ENCODE assay signal across 24 cellular contexts in the genomic region with DNA sequence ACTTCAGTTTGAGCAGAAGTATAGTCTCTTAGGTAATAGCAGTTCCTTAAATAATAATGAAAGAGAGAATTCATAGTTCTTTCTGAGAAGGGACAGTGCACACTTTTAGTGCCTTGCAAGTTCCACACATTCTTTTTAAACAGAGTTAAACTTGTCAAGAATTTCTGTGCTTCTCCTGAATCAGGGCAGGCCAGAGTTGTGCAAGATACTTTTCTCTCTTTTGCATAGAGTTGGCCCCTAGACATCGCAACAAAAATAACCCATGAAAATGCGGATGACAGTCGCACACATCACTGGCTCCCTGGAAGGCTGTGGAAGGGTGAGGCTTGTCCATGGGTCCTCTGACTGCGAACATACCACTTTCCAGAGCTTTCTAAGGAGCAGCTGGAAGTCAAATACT. TPM values are rescaled to one million over a fixed set of nuclear protein-coding genes. Genes with fewer than 3 reads are reported as not detected.
DNase-seq lines count a peak whose midpoint lies in the region; ATAC-seq, FAIRE-seq and TF ChIP-seq lines count a peak whose summit lies in the region.
"Had no signal": no experiment of that assay in that cellular context is flagged by ENCODE, and none has a peak within 500 bp of the region (broad histone marks: within the 10 kb centered on the region; RNA-seq: fewer than 3 reads in every experiment).

No MANE protein-coding gene starts in this region.

- H2BK5ac ChIP-seq in neuronal stem cell (ENCODE audit: low read length) = no peak overlapping the region

- no peaks in the 10 kb centered on the region for H3K36me3 Mint-ChIP-seq in astrocyte (ENCODE audit: low read depth, unreplicated experiment)
- H3K36me3 Mint-ChIP-seq in activated T-helper 2 cell treated with anti-CD3 and anti-CD28 coated beads, Interferon-gamma antibody, Interleukin-2, Interleukin-4, amounts not matched to agents 10 μg/mL and 5 μg/mL and 100 μg/mL, durations not matched to agents 14 hours and 24 hours and 36 hours (ENCODE audit: low read depth) = no peaks in the 10 kb centered on the region
- H3K36me3 Mint-ChIP-seq: CD4-positive, CD25-positive, alpha-beta regulatory T cell had no signal

- H2BK15ac ChIP-seq in neuronal stem cell (ENCODE audit: low read length) = no peak overlapping the region

- no peak overlapping the region for H3K4ac ChIP-seq in neuronal stem cell (ENCODE audit: low read length)

- H3K4me2 ChIP-seq in GM23248 (ENCODE audit: unreplicated experiment) (no peak overlapping the region), astrocyte (ENCODE audit: low read length) (no peak overlapping the region), neuronal stem cell (ENCODE audit: insufficient read depth, low read length, poor library complexity, severe bottlenecking) (no peak overlapping the region)
- H3K4me2 ChIP-seq: BLaER1 had no signal

- H3K9me3 Mint-ChIP-seq in astrocyte (ENCODE audit: unreplicated experiment) = no peaks in the 10 kb centered on the region
- H3K9me3 Mint-ChIP-seq in activated T-helper 2 cell treated with anti-CD3 and anti-CD28 coated beads, Interferon-gamma antibody, Interleukin-2, Interleukin-4, amounts not matched to agents 10 μg/mL and 5 μg/mL and 100 μg/mL, durations not matched to agents 14 hours and 24 hours and 36 hours = no peaks in the 10 kb centered on the region
- H3K9me3 Mint-ChIP-seq: CD4-positive, CD25-positive, alpha-beta regulatory T cell had no signal

- ATAC-seq in GM21717 (IDR thresholded peaks at IDR 0.05; ENCODE audit: unreplicated experiment) = no peak

- peak overlapping the region; percentile 24; the same call in 1 of the 2 replicates for H3K27ac ChIP-seq in GM23248
- H3K27ac ChIP-seq in astrocyte (ENCODE audit: low read depth, low read length) = no peak overlapping the region
- no peak overlapping the region for H3K27ac ChIP-seq in neuronal stem cell (replicated peaks; ENCODE audit: low read length)
- peak overlapping the region; percentile 90 for H3K27ac ChIP-seq in subcutaneous abdominal adipose tissue (ENCODE audit: low read depth, low read length)
- H3K27ac ChIP-seq: BLaER1, SJSA1 had no signal

- DNase-seq in GM23248 (peak; percentile 50), astrocyte (ENCODE audit: low read depth) (no peak), neuronal stem cell (ENCODE audit: low spot score) (no peak), DMS153 treated with DMSO at 0.1 percent for 48 hours (lab: John Stamatoyannopoulos, UW; ENCODE audit: unreplicated experiment) (no peak)
- no peak for DNase-seq in activated T-helper 2 cell treated with anti-CD3 and anti-CD28 coated beads, Interferon-gamma antibody, Interleukin-2, Interleukin-4, amounts not matched to agents 10 μg/mL and 5 μg/mL and 100 μg/mL, durations not matched to agents 14 hours and 24 hours and 36 hours (ENCODE audit: low spot score)
- DNase-seq: CD4-positive, CD25-positive, alpha-beta regulatory T cell; DMS153; GOT3; HCEC 1CT; NCI-H1092; NCI-H1417 treated with DMSO at 0.1 percent for 48 hours; NCI-H1694 treated with DMSO at 0.1 percent for 48 hours; NCI-H2081; NCI-H2171; NCI-H226; NCI-H510A; NCI-H69; Right ventricle myocardium superior; RPMI8226 had no signal

- H4K20me1 ChIP-seq in GM23248 (ENCODE audit: insufficient read depth) (no peaks in the 10 kb centered on the region), astrocyte (ENCODE audit: insufficient read depth, low read length) (no peaks in the 10 kb centered on the region)
- H4K20me1 ChIP-seq: BLaER1 had no signal

- peak overlapping the region; percentile 82 for H4K8ac ChIP-seq in neuronal stem cell (ENCODE audit: low read depth, low read length)

- H3K4me3 ChIP-seq in GM23248 (no peak overlapping the region), astrocyte (ENCODE audit: insufficient read depth, low read depth, low read length) (no peak overlapping the region), neuronal stem cell (ENCODE audit: low read length in 2 of 2) (no peak overlapping the region), subcutaneous abdominal adipose tissue (ENCODE audit: low read depth in 1 of 5, low read length in 5 of 5) (no peak overlapping the region)
- H3K4me3 ChIP-seq: BLaER1, SJSA1 had no signal

- no peak overlapping the region for H2BK12ac ChIP-seq in neuronal stem cell (ENCODE audit: low read length)

- no peak overlapping the region for H3K23ac ChIP-seq in neuronal stem cell (ENCODE audit: low read depth, low read length, poor library complexity)

- H3K4me1 Mint-ChIP-seq in astrocyte (ENCODE audit: low read depth, unreplicated experiment) = peaks cover 18% of the 10 kb centered on the region
- H3K4me1 Mint-ChIP-seq in activated T-helper 2 cell treated with anti-CD3 and anti-CD28 coated beads, Interferon-gamma antibody, Interleukin-2, Interleukin-4, amounts not matched to agents 10 μg/mL and 5 μg/mL and 100 μg/mL, durations not matched to agents 14 hours and 24 hours and 36 hours (ENCODE audit: low read depth) = no peaks in the 10 kb centered on the region
- H3K4me1 Mint-ChIP-seq: CD4-positive, CD25-positive, alpha-beta regulatory T cell had no signal

- H3K79me2 ChIP-seq in GM23248 (ENCODE audit: insufficient read depth) (peaks cover 51% of the 10 kb centered on the region), astrocyte (ENCODE audit: insufficient read depth, low read length) (no peaks in the 10 kb centered on the region)

- no peak overlapping the region for H2BK120ac ChIP-seq in neuronal stem cell (ENCODE audit: low read depth, low read length)

- WGBS in GM23248 (ENCODE audit: low coverage in 1 of 2, low lambda C conversion rate in 2 of 2, missing lambda C conversion rate in 2 of 2), 2 experiments = 72 to 76% methylated on average over 4 of the region's 4 CpGs
- WGBS in neuronal stem cell (ENCODE audit: extremely low coverage in 2 of 2, insufficient read length in 2 of 2, insufficient replicate concordance in 1 of 2), 2 donors = no CpG with 5 or more reads among the region's 4 CpGs

- no peaks in the 10 kb centered on the region for H3K27me3 ChIP-seq in GM23248 (replicated peaks; ENCODE audit: insufficient read depth)
- no peaks in the 10 kb centered on the region for H3K27me3 ChIP-seq in astrocyte (ENCODE audit: insufficient read depth, low read length)
- peaks cover 0 to 2% (median 0%) of the 10 kb centered on the region in 3 experiments for H3K27me3 ChIP-seq in neuronal stem cell (ENCODE audit: control insufficient read depth in 3 of 3, insufficient read depth in 3 of 3, low read depth in 1 of 3, low read length in 3 of 3)
- H3K27me3 ChIP-seq in subcutaneous abdominal adipose tissue (ENCODE audit: control insufficient read depth in 5 of 5, insufficient read depth in 4 of 5, low read length in 5 of 5) = no peaks in the 10 kb centered on the region
- H3K27me3 ChIP-seq: BLaER1, SJSA1 had no signal

- H2AFZ ChIP-seq in GM23248 (no peak overlapping the region), astrocyte (ENCODE audit: low read depth, low read length) (no peak overlapping the region), neuronal stem cell (ENCODE audit: low read length) (no peak overlapping the region)

- FAIRE-seq in astrocyte (lab: Jason Lieb, UNC) = no peak
- FAIRE-seq: GM18507 had no signal

- H3K18ac ChIP-seq in neuronal stem cell (ENCODE audit: low read length) = no peak overlapping the region

- peak overlapping the region; percentile 18 for H3K27ac Mint-ChIP-seq in astrocyte (ENCODE audit: unreplicated experiment)
- H3K27ac Mint-ChIP-seq in activated T-helper 2 cell treated with anti-CD3 and anti-CD28 coated beads, Interferon-gamma antibody, Interleukin-2, Interleukin-4, amounts not matched to agents 10 μg/mL and 5 μg/mL and 100 μg/mL, durations not matched to agents 14 hours and 24 hours and 36 hours = no peak overlapping the region
- H3K27ac Mint-ChIP-seq: CD4-positive, CD25-positive, alpha-beta regulatory T cell had no signal

- H2AK5ac ChIP-seq in neuronal stem cell (ENCODE audit: low read depth, low read length) = no peak overlapping the region

- H3K9ac ChIP-seq in GM23248 = no peak overlapping the region
- no peak overlapping the region for H3K9ac ChIP-seq in astrocyte (ENCODE audit: low read length)
- no peak overlapping the region for H3K9ac ChIP-seq in neuronal stem cell (ENCODE audit: low read depth, low read length, poor library complexity)
- H3K9ac ChIP-seq in subcutaneous abdominal adipose tissue (ENCODE audit: low read length in 5 of 5) = no peak overlapping the region
- H3K9ac ChIP-seq: BLaER1 had no signal

- no peak for TF ChIP-seq CTCF in astrocyte (IDR thresholded peaks at IDR 0.05; ENCODE audit: insufficient read depth, low read depth, low read length)

- H3K9me3 ChIP-seq in GM23248 (ENCODE audit: low read depth) (no peaks in the 10 kb centered on the region), astrocyte (ENCODE audit: insufficient read depth, low read depth, low read length) (no peaks in the 10 kb centered on the region), neuronal stem cell (replicated peaks in 1 of 2; ENCODE audit: control insufficient read depth in 2 of 2, insufficient read depth in 1 of 2, low read depth in 1 of 2, low read length in 2 of 2) (no peaks in the 10 kb centered on the region), subcutaneous abdominal adipose tissue (ENCODE audit: control insufficient read depth in 5 of 5, low read length in 5 of 5) (no peaks in the 10 kb centered on the region)
- H3K9me3 ChIP-seq: BLaER1, SJSA1 had no signal

- H3K9me2 ChIP-seq in GM23248 (ENCODE audit: insufficient read depth) = no peaks in the 10 kb centered on the region

- no peak overlapping the region for H3K14ac ChIP-seq in neuronal stem cell (ENCODE audit: low read length)

- peaks cover 2% of the 10 kb centered on the region for H3K79me1 ChIP-seq in neuronal stem cell (ENCODE audit: low read depth, low read length)

- no peaks in the 10 kb centered on the region for H3K36me3 ChIP-seq in GM23248 (ENCODE audit: low read depth)
- no peaks in the 10 kb centered on the region for H3K36me3 ChIP-seq in astrocyte (ENCODE audit: insufficient read depth, low read length)
- H3K36me3 ChIP-seq in neuronal stem cell (replicated peaks in 1 of 2; ENCODE audit: control insufficient read depth in 2 of 2, insufficient read depth in 2 of 2, low read length in 2 of 2) = no peaks in the 10 kb centered on the region
- H3K36me3 ChIP-seq in subcutaneous abdominal adipose tissue (ENCODE audit: control insufficient read depth in 5 of 5, insufficient read depth in 5 of 5, low read length in 5 of 5) = peaks cover 0 to 8% (median 0%) of the 10 kb centered on the region in 5 donors
- H3K36me3 ChIP-seq: BLaER1, SJSA1 had no signal

- in situ Hi-C loops in GM23248 (cut with MboI) = no loop called here

- H3K4me3 Mint-ChIP-seq in astrocyte (ENCODE audit: unreplicated experiment) = no peak overlapping the region
- no peak overlapping the region for H3K4me3 Mint-ChIP-seq in activated T-helper 2 cell treated with anti-CD3 and anti-CD28 coated beads, Interferon-gamma antibody, Interleukin-2, Interleukin-4, amounts not matched to agents 10 μg/mL and 5 μg/mL and 100 μg/mL, durations not matched to agents 14 hours and 24 hours and 36 hours (ENCODE audit: low read depth)
- H3K4me3 Mint-ChIP-seq: CD4-positive, CD25-positive, alpha-beta regulatory T cell had no signal

- H4K91ac ChIP-seq in neuronal stem cell (ENCODE audit: low read depth, low read length, poor library complexity) = no peak overlapping the region

- peaks cover 4% of the 10 kb centered on the region for H3K27me3 Mint-ChIP-seq in astrocyte (ENCODE audit: low read depth, unreplicated experiment)
- H3K27me3 Mint-ChIP-seq in activated T-helper 2 cell treated with anti-CD3 and anti-CD28 coated beads, Interferon-gamma antibody, Interleukin-2, Interleukin-4, amounts not matched to agents 10 μg/mL and 5 μg/mL and 100 μg/mL, durations not matched to agents 14 hours and 24 hours and 36 hours (ENCODE audit: low read depth) = peaks cover 5% of the 10 kb centered on the region

- intact Hi-C loops in activated T-helper 2 cell treated with anti-CD3 and anti-CD28 coated beads, Interferon-gamma antibody, Interleukin-2, Interleukin-4, amounts not matched to agents 10 μg/mL and 5 μg/mL and 100 μg/mL, durations not matched to agents 14 hours and 24 hours and 36 hours (cut with micrococcal nuclease) = no loop called here

- H3F3A ChIP-seq in GM23248 (ENCODE audit: insufficient read depth) = peaks cover 17% of the 10 kb centered on the region

- H3K4me1 ChIP-seq in GM23248 (ENCODE audit: insufficient read depth) (peaks cover 11% of the 10 kb centered on the region; the same call in 1 of the 2 replicates), astrocyte (ENCODE audit: insufficient read depth, low read length) (no peaks in the 10 kb centered on the region), neuronal stem cell (ENCODE audit: control insufficient read depth in 2 of 2, insufficient read depth in 1 of 2, low read depth in 1 of 2, low read length in 2 of 2) (peaks cover 0 to 4% of the 10 kb centered on the region in 2 donors), subcutaneous abdominal adipose tissue (ENCODE audit: control insufficient read depth in 5 of 5, insufficient read depth in 5 of 5, low read length in 5 of 5) (peaks cover 0 to 39% (median 16%) of the 10 kb centered on the region in 5 donors)
- H3K4me1 ChIP-seq: SJSA1 had no signal

RNA-seq across cellular contexts. Expression of a gene that starts 40.0 kb away (rescaled TPM):
- total RNA-seq in GM23248 (2014; rRNA removed; shearing (Covaris generic)) = 636 and 646 TPM in 2 replicates
- polyA plus RNA-seq in GM23248 (2016; fragmentation: Nextera tagmentation; extraction: Ambion mirVana) = 447 and 468 TPM in 2 replicates
- total RNA-seq in astrocyte = 36.6 and 57.3 TPM in 2 replicates
- polyA plus RNA-seq in neuronal stem cell (2013, experiment 1 of 2) = 12.1 TPM
- polyA plus RNA-seq in neuronal stem cell (2013, experiment 2 of 2) = 12.3 TPM
- total RNA-seq in activated T-helper 2 cell treated with anti-CD3 and anti-CD28 coated beads, Interferon-gamma antibody, Interleukin-2, Interleukin-4, amounts not matched to agents 10 μg/mL and 5 μg/mL and 100 μg/mL, durations not matched to agents 14 hours and 24 hours and 36 hours = not detected in 2 replicates
- total RNA-seq: CD4-positive, CD25-positive, alpha-beta regulatory T cell had no signal
- polyA plus RNA-seq: CD4-positive, CD25-positive, alpha-beta regulatory T cell had no signal

Comparison
In these comparisons a context has a peak if more than half of its experiments do, and no peak if none do; other contexts are left out.
1. H3K27ac ChIP-seq: peak in GM23248 (single experiment) and subcutaneous abdominal adipose tissue (single experiment); none in astrocyte (single experiment) and neuronal stem cell (single experiment).
2. RNA of a gene that starts 40.0 kb away (total RNA-seq): 636 to 646 TPM in GM23248 and 36.6 to 57.3 TPM in astrocyte; not detected in activated T-helper 2 cell treated with anti-CD3 and anti-CD28 coated beads, Interferon-gamma antibody, Interleukin-2, Interleukin-4, amounts not matched to agents 10 μg/mL and 5 μg/mL and 100 μg/mL, durations not matched to agents 14 hours and 24 hours and 36 hours; every median in the first group is over 10 times any median in the second.